1 cellular context compared by ENCODE assay signal in the genomic region with DNA sequence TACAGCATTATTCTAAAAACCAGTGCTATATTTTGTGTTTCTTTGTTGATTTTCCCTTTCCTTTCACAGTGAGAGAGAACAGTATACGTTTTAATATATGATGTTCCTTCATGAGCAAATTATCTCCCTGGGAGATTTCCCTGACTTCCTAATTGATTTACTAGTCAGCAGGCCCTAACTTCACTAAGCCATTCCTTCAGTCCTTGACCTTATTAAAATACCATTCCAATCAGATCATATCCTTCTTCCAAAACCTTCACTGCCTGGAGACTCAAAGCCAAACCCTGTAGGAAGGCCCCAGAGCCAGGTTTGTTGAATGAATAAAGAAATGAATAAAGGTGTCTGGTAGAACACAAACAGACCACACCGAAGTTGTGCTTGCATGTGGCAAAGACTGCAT.
TF ChIP-seq lines count a peak whose summit lies in the region.

No MANE protein-coding gene starts in this region.

TF ChIP-seq in HCT116, 20 proteins besides CTCF, POLR2A, EP300 and RAD21 (continued from another document):
- TF ChIP-seq, protein P1, sequence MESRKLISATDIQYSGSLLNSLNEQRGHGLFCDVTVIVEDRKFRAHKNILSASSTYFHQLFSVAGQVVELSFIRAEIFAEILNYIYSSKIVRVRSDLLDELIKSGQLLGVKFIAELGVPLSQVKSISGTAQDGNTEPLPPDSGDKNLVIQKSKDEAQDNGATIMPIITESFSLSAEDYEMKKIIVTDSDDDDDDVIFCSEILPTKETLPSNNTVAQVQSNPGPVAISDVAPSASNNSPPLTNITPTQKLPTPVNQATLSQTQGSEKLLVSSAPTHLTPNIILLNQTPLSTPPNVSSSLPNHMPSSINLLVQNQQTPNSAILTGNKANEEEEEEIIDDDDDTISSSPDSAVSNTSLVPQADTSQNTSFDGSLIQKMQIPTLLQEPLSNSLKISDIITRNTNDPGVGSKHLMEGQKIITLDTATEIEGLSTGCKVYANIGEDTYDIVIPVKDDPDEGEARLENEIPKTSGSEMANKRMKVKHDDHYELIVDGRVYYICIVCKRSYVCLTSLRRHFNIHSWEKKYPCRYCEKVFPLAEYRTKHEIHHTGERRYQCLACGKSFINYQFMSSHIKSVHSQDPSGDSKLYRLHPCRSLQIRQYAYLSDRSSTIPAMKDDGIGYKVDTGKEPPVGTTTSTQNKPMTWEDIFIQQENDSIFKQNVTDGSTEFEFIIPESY (IDR thresholded peaks at IDR 0.05; ENCODE audit: extremely low read depth, insufficient replicate concordance, low read length), result no peak
TF ChIP-seq in HCT116: peak in this region for 0.
